ENCODE assay signal across 10 cellular contexts in the genomic region with DNA sequence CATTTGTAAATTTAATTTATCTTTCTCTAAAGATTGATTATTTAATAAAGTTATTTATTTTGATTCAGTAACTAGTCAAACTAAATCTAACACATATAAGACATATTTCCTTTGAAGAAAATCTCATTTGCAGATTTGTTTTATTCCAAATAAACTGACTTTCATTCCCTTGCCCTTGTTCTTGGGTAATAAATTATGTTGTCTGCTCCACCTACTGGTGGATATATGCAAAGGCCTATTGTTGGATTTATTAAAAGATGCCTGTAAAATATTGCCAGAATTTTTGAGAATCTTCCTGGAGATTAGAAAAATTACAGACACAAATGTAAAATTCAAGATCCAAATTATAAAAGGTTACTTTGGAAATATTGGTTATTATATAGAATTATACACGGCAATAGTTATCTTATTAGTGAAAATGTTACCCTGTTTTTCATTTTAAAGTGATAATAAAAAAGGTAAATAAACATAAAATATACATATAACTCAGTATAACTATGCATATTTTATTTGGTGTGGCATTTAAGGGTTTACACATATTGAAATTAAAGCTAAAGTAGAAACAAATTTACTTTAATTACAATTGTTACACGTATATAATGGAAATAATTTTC.
DNase-seq lines count a peak whose midpoint lies in the region; ATAC-seq and TF ChIP-seq lines count a peak whose summit lies in the region.
"Had no signal": no experiment of that assay in that cellular context is flagged by ENCODE, and none has a peak within 500 bp of the region (broad histone marks: within the 10 kb centered on the region; RNA-seq: fewer than 3 reads in every experiment).

No MANE protein-coding gene starts in this region.

- H3K4me1 Mint-ChIP-seq in WTC11, result no peaks in the 10 kb centered on the region

- no peaks in the 10 kb centered on the region for H3K27me3 ChIP-seq in kidney epithelial cell (ENCODE audit: control insufficient read depth, insufficient read depth, low read length)

- CTCF ChIA-PET in AG04449 (lab: Yijun Ruan, JAX), result interaction anchor here (1.1 kb wide), 1 partner anchor 10 kb away, joined by 3 read pairs; no protein-coding TSS in a partner anchor
- CTCF ChIA-PET in WTC11 (lab: Charles Lee), result no interaction called here

- no peaks in the 10 kb centered on the region for H3K27me3 Mint-ChIP-seq in WTC11 (ENCODE audit: low read depth)
- H3K27me3 Mint-ChIP-seq: dendritic cell treated with granulocyte-macrophage colony-stimulating factor and Interleukin-4, amounts not matched to agents 40 ng/mL and 50 ng/mL, for 4 days; stimulated activated naive CD8-positive, alpha-beta T cell treated with anti-CD3 and anti-CD28 coated beads, Interleukin-15, Interleukin-2, amounts not matched to agents 100 ng/mL and 50 ng/mL, for 24 hours had no signal

- DNase-seq in AG04449 (ENCODE audit: low read depth, low spot score), result no peak
- peak; percentile 49 for DNase-seq in NCI-H1417 treated with DMSO at 0.1 percent for 48 hours (lab: John Stamatoyannopoulos, UW)
- no peak for DNase-seq in WTC11 (ENCODE audit: low spot score)
- peak; percentile 4 for DNase-seq in kidney epithelial cell (ENCODE audit: low read depth)
- no peak for DNase-seq in effector CD4-positive, alpha-beta T cell

- peak; percentile 35 for TF ChIP-seq CTCF in AG04449 (IDR thresholded peaks at IDR 0.05; ENCODE audit: insufficient read depth, low read length, missing control alignments)
- 0 out of 2 replicates have a peak, but pooled peaks have one; percentile 34 for TF ChIP-seq CTCF in WTC11 (IDR thresholded peaks at IDR 0.05)
- peak; percentile 65 for TF ChIP-seq CTCF in kidney epithelial cell (IDR thresholded peaks at IDR 0.05; ENCODE audit: insufficient read depth, low read length, poor library complexity, severe bottlenecking)

- no peak overlapping the region for H3K27ac Mint-ChIP-seq in WTC11
- H3K27ac Mint-ChIP-seq: dendritic cell treated with granulocyte-macrophage colony-stimulating factor and Interleukin-4, amounts not matched to agents 40 ng/mL and 50 ng/mL, for 4 days; stimulated activated naive CD8-positive, alpha-beta T cell treated with anti-CD3 and anti-CD28 coated beads, Interleukin-15, Interleukin-2, amounts not matched to agents 100 ng/mL and 50 ng/mL, for 24 hours had no signal

- POLR2A ChIA-PET in AG04449 (lab: Yijun Ruan, JAX), result no interaction called here
- POLR2A ChIA-PET in WTC11 (lab: Charles Lee), result no interaction called here

- H3K36me3 ChIP-seq in kidney epithelial cell (ENCODE audit: control insufficient read depth, insufficient read depth, low read length), result no peaks in the 10 kb centered on the region

- H3K36me3 Mint-ChIP-seq in WTC11, result no peaks in the 10 kb centered on the region

- no peak overlapping the region for H3K4me3 Mint-ChIP-seq in WTC11
- H3K4me3 Mint-ChIP-seq: dendritic cell treated with granulocyte-macrophage colony-stimulating factor and Interleukin-4, amounts not matched to agents 40 ng/mL and 50 ng/mL, for 4 days; stimulated activated naive CD8-positive, alpha-beta T cell treated with anti-CD3 and anti-CD28 coated beads, Interleukin-15, Interleukin-2, amounts not matched to agents 100 ng/mL and 50 ng/mL, for 24 hours had no signal

- ATAC-seq in GM18868 (IDR thresholded peaks at IDR 0.05; ENCODE audit: unreplicated experiment) (peak; percentile 52), WTC11 (no peak), HG03571 (IDR thresholded peaks at IDR 0.05; ENCODE audit: unreplicated experiment) (no peak), GM21619 (IDR thresholded peaks at IDR 0.05; ENCODE audit: unreplicated experiment) (no peak)

- no peaks in the 10 kb centered on the region for H3K9me3 Mint-ChIP-seq in WTC11
- H3K9me3 Mint-ChIP-seq: dendritic cell treated with granulocyte-macrophage colony-stimulating factor and Interleukin-4, amounts not matched to agents 40 ng/mL and 50 ng/mL, for 4 days; stimulated activated naive CD8-positive, alpha-beta T cell treated with anti-CD3 and anti-CD28 coated beads, Interleukin-15, Interleukin-2, amounts not matched to agents 100 ng/mL and 50 ng/mL, for 24 hours had no signal

- H3K4me3 ChIP-seq in AG04449 (ENCODE audit: low read depth, low read length), result no peak overlapping the region
- no peak overlapping the region for H3K4me3 ChIP-seq in kidney epithelial cell (ENCODE audit: low read depth, low read length)

TF ChIP-seq in WTC11, 78 proteins besides CTCF, POLR2A, EP300 and RAD21:
- TF ChIP-seq, protein P1, sequence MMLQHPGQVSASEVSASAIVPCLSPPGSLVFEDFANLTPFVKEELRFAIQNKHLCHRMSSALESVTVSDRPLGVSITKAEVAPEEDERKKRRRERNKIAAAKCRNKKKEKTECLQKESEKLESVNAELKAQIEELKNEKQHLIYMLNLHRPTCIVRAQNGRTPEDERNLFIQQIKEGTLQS (CRISPR knock-in tag; conservative IDR thresholded peaks at IDR 0.05), result no peak
- TF ChIP-seq FOXJ3 (CRISPR knock-in tag; IDR thresholded peaks at IDR 0.05; ENCODE audit: borderline replicate concordance), result no peak
- TF ChIP-seq, protein P2, sequence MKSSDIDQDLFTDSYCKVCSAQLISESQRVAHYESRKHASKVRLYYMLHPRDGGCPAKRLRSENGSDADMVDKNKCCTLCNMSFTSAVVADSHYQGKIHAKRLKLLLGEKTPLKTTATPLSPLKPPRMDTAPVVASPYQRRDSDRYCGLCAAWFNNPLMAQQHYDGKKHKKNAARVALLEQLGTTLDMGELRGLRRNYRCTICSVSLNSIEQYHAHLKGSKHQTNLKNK (CRISPR knock-in tag; IDR thresholded peaks at IDR 0.05), result no peak
- TF ChIP-seq, protein P3, sequence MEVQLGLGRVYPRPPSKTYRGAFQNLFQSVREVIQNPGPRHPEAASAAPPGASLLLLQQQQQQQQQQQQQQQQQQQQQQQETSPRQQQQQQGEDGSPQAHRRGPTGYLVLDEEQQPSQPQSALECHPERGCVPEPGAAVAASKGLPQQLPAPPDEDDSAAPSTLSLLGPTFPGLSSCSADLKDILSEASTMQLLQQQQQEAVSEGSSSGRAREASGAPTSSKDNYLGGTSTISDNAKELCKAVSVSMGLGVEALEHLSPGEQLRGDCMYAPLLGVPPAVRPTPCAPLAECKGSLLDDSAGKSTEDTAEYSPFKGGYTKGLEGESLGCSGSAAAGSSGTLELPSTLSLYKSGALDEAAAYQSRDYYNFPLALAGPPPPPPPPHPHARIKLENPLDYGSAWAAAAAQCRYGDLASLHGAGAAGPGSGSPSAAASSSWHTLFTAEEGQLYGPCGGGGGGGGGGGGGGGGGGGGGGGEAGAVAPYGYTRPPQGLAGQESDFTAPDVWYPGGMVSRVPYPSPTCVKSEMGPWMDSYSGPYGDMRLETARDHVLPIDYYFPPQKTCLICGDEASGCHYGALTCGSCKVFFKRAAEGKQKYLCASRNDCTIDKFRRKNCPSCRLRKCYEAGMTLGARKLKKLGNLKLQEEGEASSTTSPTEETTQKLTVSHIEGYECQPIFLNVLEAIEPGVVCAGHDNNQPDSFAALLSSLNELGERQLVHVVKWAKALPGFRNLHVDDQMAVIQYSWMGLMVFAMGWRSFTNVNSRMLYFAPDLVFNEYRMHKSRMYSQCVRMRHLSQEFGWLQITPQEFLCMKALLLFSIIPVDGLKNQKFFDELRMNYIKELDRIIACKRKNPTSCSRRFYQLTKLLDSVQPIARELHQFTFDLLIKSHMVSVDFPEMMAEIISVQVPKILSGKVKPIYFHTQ (CRISPR knock-in tag; IDR thresholded peaks at IDR 0.05), result no peak
- TF ChIP-seq JUN (CRISPR knock-in tag; IDR thresholded peaks at IDR 0.05), result no peak
- TF ChIP-seq SP1 (CRISPR knock-in tag; conservative IDR thresholded peaks at IDR 0.05), result no peak
- TF ChIP-seq ATF6 (CRISPR knock-in tag; IDR thresholded peaks at IDR 0.05), result no peak
- no peak for TF ChIP-seq TEAD4 (CRISPR knock-in tag; IDR thresholded peaks at IDR 0.05)
- TF ChIP-seq EMX1 (CRISPR knock-in tag; IDR thresholded peaks at IDR 0.05), result no peak
- TF ChIP-seq NFATC4 (CRISPR knock-in tag; IDR thresholded peaks at IDR 0.05), result no peak
- TF ChIP-seq MYBL2 (CRISPR knock-in tag; IDR thresholded peaks at IDR 0.05), result no peak
- no peak for TF ChIP-seq ZNF671 (CRISPR knock-in tag; IDR thresholded peaks at IDR 0.05)
- TF ChIP-seq SMAD3 (CRISPR knock-in tag; IDR thresholded peaks at IDR 0.05; ENCODE audit: borderline replicate concordance), result no peak
TF ChIP-seq in WTC11: peak in this region for 0.

Comparison
In these comparisons a context has a peak if more than half of its experiments do, and no peak if none do; other contexts are left out.
1. DNase-seq: peak in NCI-H1417 treated with DMSO at 0.1 percent for 48 hours (single experiment) and kidney epithelial cell (single experiment); none in AG04449 (single experiment), WTC11 (single experiment) and effector CD4-positive, alpha-beta T cell (single experiment).
2. Peak in every context shown above with its lines, with median percentiles within 50 percentile points of each other: CTCF ChIP-seq.